ENCODE assay signal across 16 cellular contexts in genomic region chr2:48874282-48874681, GRCh38.
A peak's percentile ranks its signal among the peaks of the same experiment; 100 is the strongest.
DNase-seq lines count a peak whose midpoint lies in the region; ATAC-seq and TF ChIP-seq lines count a peak whose summit lies in the region.
"Had no signal": no experiment of that assay in that cellular context is flagged by ENCODE, and none has a peak within 500 bp of the region (broad histone marks: within the 10 kb centered on the region; RNA-seq: fewer than 3 reads in every experiment).

No MANE protein-coding gene starts in this region.

- H2BK15ac ChIP-seq in IMR-90 (ENCODE audit: low read depth, low read length), result no peak overlapping the region

- 100% methylated on average over 1 of the region's 2 CpGs; no CpG with 5 or more reads in 1 of the 2 experiments for WGBS in IMR-90 (ENCODE audit: extremely low coverage in 2 of 2, insufficient read length in 1 of 2), 2 experiments

- no peaks in the 10 kb centered on the region for H3K79me1 ChIP-seq in IMR-90 (ENCODE audit: low read depth in 1 of 2, low read length in 2 of 2)

- no peak for TF ChIP-seq CTCF in IMR-90 (conservative IDR thresholded peaks at IDR 0.05; ENCODE audit: low read depth, low read length)

- H3K4ac ChIP-seq in IMR-90 (ENCODE audit: low read depth, low read length), result no peak overlapping the region

- no peak overlapping the region for H2BK5ac ChIP-seq in IMR-90 (ENCODE audit: low read depth, low read length, poor library complexity, severe bottlenecking)

- no peak overlapping the region for H3K9ac ChIP-seq in IMR-90 (ENCODE audit: low read depth, low read length)
- H3K9ac ChIP-seq: GM23248 had no signal

- no peak overlapping the region for H3K14ac ChIP-seq in IMR-90 (replicated peaks; ENCODE audit: low read depth, low read length)

- H4K5ac ChIP-seq in IMR-90 (ENCODE audit: low read depth, low read length), result no peak overlapping the region

- peaks cover 5% of the 10 kb centered on the region; the same call in 1 of the 2 replicates for H3K4me1 ChIP-seq in IMR-90 (ENCODE audit: control insufficient read depth, insufficient read depth, low read length)
- H3K4me1 ChIP-seq: A549, BE2C had no signal

- no peak overlapping the region for H2AK9ac ChIP-seq in IMR-90 (replicated peaks; ENCODE audit: low read depth, low read length, poor library complexity)

- no peak overlapping the region for H3K4me3 ChIP-seq in IMR-90 (ENCODE audit: insufficient read depth, low read depth, low read length)
- H3K4me3 ChIP-seq: A549, GM23248 had no signal

- H3K56ac ChIP-seq in IMR-90 (ENCODE audit: extremely low read depth, insufficient read depth, low read length), result no peak overlapping the region

- H4K8ac ChIP-seq in IMR-90 (ENCODE audit: low read depth in 2 of 2, low read length in 2 of 2), result no peak overlapping the region

- in situ Hi-C loops in IMR-90 (cut with MboI; ENCODE audit: low sequenced_read_pairs), result no loop called here

- 0 out of 2 replicates have a peak, but pooled peaks cover 2% of the 10 kb centered on the region for H3K27me3 ChIP-seq in IMR-90 (ENCODE audit: control insufficient read depth, insufficient read depth, low read length)
- H3K27me3 ChIP-seq: BE2C had no signal

- H4K91ac ChIP-seq in IMR-90 (ENCODE audit: insufficient read depth, low read depth, low read length), result no peak overlapping the region

- TF ChIP-seq RAD21 in IMR-90 (IDR thresholded peaks at IDR 0.05; ENCODE audit: low read length), result no peak

- H4K20me1 ChIP-seq in IMR-90 (ENCODE audit: insufficient read depth, low read length), result no peaks in the 10 kb centered on the region

- no peak for ATAC-seq in IMR-90 (ENCODE audit: low read depth)
- ATAC-seq: A549, HCT116 had no signal

- no peak overlapping the region for H3K23ac ChIP-seq in IMR-90 (ENCODE audit: low read depth, low read length)

- no TSS peak for BruUV-seq in IMR-90 (replicated peaks; lab: Mats Ljungman, UMichigan)

- POLR2A ChIA-PET in IMR-90 (lab: Charles Lee; ENCODE audit: unreplicated experiment), result no interaction called here

- no peak overlapping the region for H3K27ac ChIP-seq in IMR-90 (ENCODE audit: insufficient read depth, low read length)
- H3K27ac ChIP-seq: A549, C4-2B, GM23248 had no signal

- H3K4me2 ChIP-seq in IMR-90 (ENCODE audit: low read depth, low read length), result no peak overlapping the region
- H3K4me2 ChIP-seq: A549 had no signal

- no peaks in the 10 kb centered on the region for H3K36me3 ChIP-seq in IMR-90 (ENCODE audit: control insufficient read depth, insufficient read depth, low read length)
- H3K36me3 ChIP-seq: BE2C had no signal

- no peaks in the 10 kb centered on the region for H3K9me1 ChIP-seq in IMR-90 (ENCODE audit: insufficient read depth, low read length)

- H2BK20ac ChIP-seq in IMR-90 (ENCODE audit: low read depth, low read length), result no peak overlapping the region

- no peak overlapping the region for H2BK120ac ChIP-seq in IMR-90 (ENCODE audit: low read depth, low read length)

- intact Hi-C loops in IMR-90 (cut with micrococcal nuclease), result no loop called here

- CTCF ChIA-PET in IMR-90 (lab: Yijun Ruan, JAX), result interaction anchor here (1.1 kb wide), 1 partner anchor 96 kb away, joined by 3 read pairs; no protein-coding TSS in a partner anchor

- no peak overlapping the region for H2AK5ac ChIP-seq in IMR-90 (ENCODE audit: low read depth, low read length)

- TF ChIP-seq POLR2A in IMR-90 (IDR thresholded peaks at IDR 0.05; ENCODE audit: low read depth, low read length) (no peak), erythroblast (IDR thresholded peaks at IDR 0.05; ENCODE audit: low read length) (no peak)

- no peaks in the 10 kb centered on the region for H3K9me3 ChIP-seq in IMR-90 (ENCODE audit: control insufficient read depth, insufficient read depth, low read length)
- H3K9me3 ChIP-seq: A549, BE2C had no signal

- H2AFZ ChIP-seq in IMR-90 (replicated peaks; ENCODE audit: low read length, poor library complexity), result no peak overlapping the region
- H2AFZ ChIP-seq: GM23248 had no signal

- DNase-seq in COLO829 (ENCODE audit: low spot score) (peak; percentile 29), IMR-90 (no peak), NOMO-1 (lab: John Stamatoyannopoulos, UW; ENCODE audit: unreplicated experiment in 2 of 2) (peak; percentile 32 to 68), amniotic epithelial cell (ENCODE audit: low read depth) (peak; percentile 15), erythroblast (lab: John Stamatoyannopoulos, UW) (no peak), UCSD-AML1 (lab: John Stamatoyannopoulos, UW; ENCODE audit: unreplicated experiment) (no peak)
- DNase-seq: BE2C; CD4-positive, alpha-beta memory T cell; COR-L47; DMS153; DMS79 treated with DMSO at 0.1 percent for 48 hours; EL; GM23248 had no signal

- dilution Hi-C loops in IMR-90 (cut with HindIII; ENCODE audit: low sequenced_read_pairs, unreplicated experiment), result no loop called here

- no peak overlapping the region for H3K18ac ChIP-seq in IMR-90 (ENCODE audit: low read depth, low read length)

TF ChIP-seq in IMR-90, 13 proteins besides CTCF, POLR2A, EP300 and RAD21:
- TF ChIP-seq CEBPB (IDR thresholded peaks at IDR 0.05; ENCODE audit: low read depth, low read length), result peak; percentile 54
- no peak for TF ChIP-seq RCOR1 (IDR thresholded peaks at IDR 0.05; ENCODE audit: insufficient replicate concordance, low read length)
- no peak for TF ChIP-seq CHD1 (IDR thresholded peaks at IDR 0.05; ENCODE audit: low read depth, low read length)
- no peak for TF ChIP-seq FOS (IDR thresholded peaks at IDR 0.05; ENCODE audit: low read depth, low read length)
TF ChIP-seq in IMR-90: peak in this region for 1.

Comparison
In these comparisons a context has a peak if more than half of its experiments do, and no peak if none do; other contexts are left out.
1. DNase-seq: peak in COLO829 (single experiment), NOMO-1 (2 of 2) and amniotic epithelial cell (single experiment); none in IMR-90 (single experiment), erythroblast (0 of 2) and UCSD-AML1 (single experiment).